1 cellular context compared by ENCODE assay signal in the genomic region with DNA sequence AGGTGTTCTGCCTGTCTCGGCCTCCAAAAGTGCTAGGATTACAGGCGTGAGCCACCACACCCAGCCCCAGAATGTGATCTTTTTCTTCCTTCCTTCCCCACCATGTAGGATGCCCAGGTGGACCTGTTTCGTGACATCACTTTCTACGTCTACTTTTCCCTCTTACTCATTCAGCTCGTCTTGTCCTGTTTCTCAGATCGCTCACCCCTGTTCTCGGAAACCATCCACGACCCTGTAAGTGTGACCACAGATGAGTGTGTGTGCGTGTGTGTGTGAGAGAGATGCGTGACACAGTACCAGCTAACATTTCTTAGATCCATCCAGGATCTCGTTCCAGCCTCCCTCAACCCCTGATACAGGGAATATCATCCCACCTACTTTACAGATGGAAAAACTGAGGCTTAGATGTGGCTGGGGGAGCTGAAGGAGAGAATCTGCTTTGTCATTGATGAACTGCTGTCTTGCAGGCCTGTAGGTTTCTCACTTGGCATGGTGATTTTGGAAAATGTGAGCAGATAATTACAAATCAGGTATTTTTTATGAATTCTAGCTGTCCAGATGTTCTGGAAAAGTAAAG.
TF ChIP-seq lines count a peak whose summit lies in the region.

No MANE protein-coding gene starts in this region.

TF ChIP-seq in IMR-90, 13 proteins besides CTCF, POLR2A, EP300 and RAD21:
- TF ChIP-seq FOS (IDR thresholded peaks at IDR 0.05; ENCODE audit: low read depth, low read length) (no peak), MAZ (IDR thresholded peaks at IDR 0.05; ENCODE audit: borderline replicate concordance, low read depth, low read length) (no peak), USF2 (IDR thresholded peaks at IDR 0.05; ENCODE audit: low read depth, low read length) (no peak), MAFK (IDR thresholded peaks at IDR 0.05; ENCODE audit: low read depth, low read length) (no peak), CEBPB (IDR thresholded peaks at IDR 0.05; ENCODE audit: low read depth, low read length) (no peak), BHLHE40 (IDR thresholded peaks at IDR 0.05; ENCODE audit: low read depth, low read length) (no peak), MXI1 (IDR thresholded peaks at IDR 0.05; ENCODE audit: borderline replicate concordance, low read depth, low read length) (no peak), CHD1 (IDR thresholded peaks at IDR 0.05; ENCODE audit: low read depth, low read length) (no peak), RCOR1 (IDR thresholded peaks at IDR 0.05; ENCODE audit: insufficient replicate concordance, low read length) (no peak), NFE2L2 (IDR thresholded peaks at IDR 0.05; ENCODE audit: low read depth, low read length) (no peak), SMC3 (IDR thresholded peaks at IDR 0.05; ENCODE audit: low read depth, low read length) (no peak), RFX5 (IDR thresholded peaks at IDR 0.05; ENCODE audit: low read depth, low read length) (no peak)
- TF ChIP-seq, protein P1, sequence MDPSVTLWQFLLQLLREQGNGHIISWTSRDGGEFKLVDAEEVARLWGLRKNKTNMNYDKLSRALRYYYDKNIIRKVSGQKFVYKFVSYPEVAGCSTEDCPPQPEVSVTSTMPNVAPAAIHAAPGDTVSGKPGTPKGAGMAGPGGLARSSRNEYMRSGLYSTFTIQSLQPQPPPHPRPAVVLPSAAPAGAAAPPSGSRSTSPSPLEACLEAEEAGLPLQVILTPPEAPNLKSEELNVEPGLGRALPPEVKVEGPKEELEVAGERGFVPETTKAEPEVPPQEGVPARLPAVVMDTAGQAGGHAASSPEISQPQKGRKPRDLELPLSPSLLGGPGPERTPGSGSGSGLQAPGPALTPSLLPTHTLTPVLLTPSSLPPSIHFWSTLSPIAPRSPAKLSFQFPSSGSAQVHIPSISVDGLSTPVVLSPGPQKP (IDR thresholded peaks at IDR 0.05; ENCODE audit: borderline replicate concordance, low read depth, low read length) = no peak
